In genomic region chr1:54297596-54298283, GRCh38 we compare ENCODE assay signal across 11 cellular contexts.
DNase-seq lines count a peak whose midpoint lies in the region; ATAC-seq and TF ChIP-seq lines count a peak whose summit lies in the region.
"Had no signal": no experiment of that assay in that cellular context is flagged by ENCODE, and none has a peak within 500 bp of the region (broad histone marks: within the 10 kb centered on the region; RNA-seq: fewer than 3 reads in every experiment).

No MANE protein-coding gene starts in this region.

- H3K4me3 ChIP-seq in left ventricle myocardium inferior (no peak overlapping the region), vagina (no peak overlapping the region)

- ATAC-seq in left ventricle myocardium superior: no peak
- no peak for ATAC-seq in naive B cell (ENCODE audit: low read depth in 2 of 2)
- ATAC-seq in GM18505 (IDR thresholded peaks at IDR 0.05; ENCODE audit: unreplicated experiment): no peak

- H3K27ac Mint-ChIP-seq in naive B cell: peak overlapping the region in 2 of 6 donors; percentile 30 to 42
- H3K27ac Mint-ChIP-seq: activated CD4-positive, alpha-beta memory T cell treated with anti-CD3 and anti-CD28 coated beads, Interleukin-2, amount 10 ng/mL, durations not matched to agents 7 days and 5 days had no signal

- TF ChIP-seq POLR2A in vagina (IDR thresholded peaks at IDR 0.05) (no peak), GM18505 (IDR thresholded peaks at IDR 0.05; ENCODE audit: borderline replicate concordance, extremely low read depth, insufficient read depth, insufficient read length) (no peak)

- H3K36me3 Mint-ChIP-seq in naive B cell: no peaks in the 10 kb centered on the region

- H3K36me3 ChIP-seq in left ventricle myocardium inferior (no peaks in the 10 kb centered on the region), vagina (no peaks in the 10 kb centered on the region)

- H3K27me3 ChIP-seq in left ventricle myocardium inferior (ENCODE audit: low read depth): no peaks in the 10 kb centered on the region
- no peaks in the 10 kb centered on the region for H3K27me3 ChIP-seq in vagina

- DNase-seq in left ventricle myocardium inferior: no peak
- no peak for DNase-seq in left ventricle myocardium superior
- DNase-seq in dermis blood vessel endothelial cell: peak; percentile 57
- no peak for DNase-seq in naive B cell
- DNase-seq in vagina (ENCODE audit: extremely low spot score in 2 of 2): no peak
- no peak for DNase-seq in HuH-7.5 (ENCODE audit: low spot score)
- no peak for DNase-seq in stimulated activated CD4-positive, alpha-beta T cell treated with anti-CD3 and anti-CD28 coated beads, Interleukin-2, amount 100 ng/mL, for 48 hours
- DNase-seq: activated CD4-positive, alpha-beta memory T cell treated with anti-CD3 and anti-CD28 coated beads, Interleukin-2, amount 10 ng/mL, durations not matched to agents 7 days and 5 days; NCI-H1105; stimulated activated CD4-positive, alpha-beta T cell treated with anti-CD3 and anti-CD28 coated beads, Interleukin-1b, Interleukin-23, amount 100 ng/mL, for 48 hours had no signal

- H3K4me1 Mint-ChIP-seq in naive B cell: peaks cover 30 to 40% (median 34%) of the 10 kb centered on the region in 3 donors

- H3K27ac ChIP-seq in left ventricle myocardium inferior (replicated peaks) (peak overlapping the region; percentile 58), vagina (peak overlapping the region; percentile 84)

- no peaks in the 10 kb centered on the region for H3K27me3 Mint-ChIP-seq in naive B cell
- H3K27me3 Mint-ChIP-seq: activated CD4-positive, alpha-beta memory T cell treated with anti-CD3 and anti-CD28 coated beads, Interleukin-2, amount 10 ng/mL, durations not matched to agents 7 days and 5 days had no signal

- peak overlapping the region in 5 of 8 donors; percentile 46 to 65 (median 51) for H3K4me3 Mint-ChIP-seq in naive B cell
- H3K4me3 Mint-ChIP-seq: activated CD4-positive, alpha-beta memory T cell treated with anti-CD3 and anti-CD28 coated beads, Interleukin-2, amount 10 ng/mL, durations not matched to agents 7 days and 5 days had no signal

- intact Hi-C loops in left ventricle myocardium inferior (cut with micrococcal nuclease): no loop called here
- intact Hi-C loops in left ventricle myocardium superior (cut with micrococcal nuclease): no loop called here
- intact Hi-C loops in vagina (cut with DNase I): no loop called here

- no peaks in the 10 kb centered on the region for H3K9me3 Mint-ChIP-seq in naive B cell
- H3K9me3 Mint-ChIP-seq: activated CD4-positive, alpha-beta memory T cell treated with anti-CD3 and anti-CD28 coated beads, Interleukin-2, amount 10 ng/mL, durations not matched to agents 7 days and 5 days had no signal

- no peak for TF ChIP-seq CTCF in left ventricle myocardium inferior (IDR thresholded peaks at IDR 0.05; ENCODE audit: borderline replicate concordance)
- no peak for TF ChIP-seq CTCF in vagina (IDR thresholded peaks at IDR 0.05)

- no peaks in the 10 kb centered on the region for H3K9me3 ChIP-seq in left ventricle myocardium inferior (replicated peaks)
- no peaks in the 10 kb centered on the region for H3K9me3 ChIP-seq in vagina

- peaks cover 81% of the 10 kb centered on the region for H3K4me1 ChIP-seq in left ventricle myocardium inferior
- peaks cover 92% of the 10 kb centered on the region for H3K4me1 ChIP-seq in vagina
